In the genomic region with DNA sequence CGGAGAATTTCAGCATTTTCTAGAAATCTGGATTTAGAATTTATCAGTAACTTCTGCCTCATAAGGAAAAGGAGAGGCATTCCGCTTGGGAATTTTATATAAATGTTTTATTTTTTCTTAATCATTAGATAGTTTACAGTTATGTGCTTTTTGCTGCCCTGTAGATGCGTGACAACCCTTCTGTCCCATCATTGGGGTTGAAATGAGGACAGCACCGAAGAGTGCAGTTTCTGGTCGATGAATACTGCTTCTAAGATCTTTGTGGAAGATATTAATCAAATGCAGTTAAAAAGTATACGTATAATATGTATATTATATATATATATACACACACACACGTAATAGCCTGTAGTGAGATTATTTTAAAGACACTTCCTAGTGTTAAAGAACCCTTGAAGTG, we compare ENCODE assay signal across 8 cellular contexts. TPM values are rescaled to one million over a fixed set of nuclear protein-coding genes. Genes with fewer than 3 reads are reported as not detected.
DNase-seq lines count a peak whose midpoint lies in the region; ATAC-seq, FAIRE-seq and TF ChIP-seq lines count a peak whose summit lies in the region.

No MANE protein-coding gene starts in this region.

- H3K9ac ChIP-seq in keratinocyte (ENCODE audit: control insufficient read depth, extremely low read depth, insufficient read depth, low read length) = peak overlapping the region; percentile 98

- peaks cover 4% of the 10 kb centered on the region for H4K20me1 ChIP-seq in keratinocyte (ENCODE audit: control insufficient read depth, extremely low read depth, insufficient read depth, low read length)

- peaks cover 3% of the 10 kb centered on the region for H3K9me3 ChIP-seq in keratinocyte (ENCODE audit: control insufficient read depth, low read depth, low read length)
- H3K9me3 ChIP-seq in thoracic aorta = no peaks in the 10 kb centered on the region

- H3K4me3 ChIP-seq in keratinocyte (ENCODE audit: control insufficient read depth in 2 of 3, extremely low read depth in 1 of 3, insufficient read depth in 2 of 3, low read depth in 1 of 3, low read length in 3 of 3) = peak overlapping the region; percentile 52 to 93 (median 84)
- H3K4me3 ChIP-seq in thoracic aorta = peak overlapping the region; percentile 77

- peak overlapping the region; percentile 74 for H3K4me2 ChIP-seq in keratinocyte (ENCODE audit: control insufficient read depth, extremely low read depth, insufficient read depth, low read depth, low read length)

- H3K27me3 Mint-ChIP-seq in activated T-helper 17 cell treated with anti-CD3 and anti-CD28 coated beads, Interleukin-2, amount 50 U/mL, for 72 hours = no peaks in the 10 kb centered on the region

- H3K27ac ChIP-seq in keratinocyte (ENCODE audit: control insufficient read depth, insufficient read depth, low read length) (peak overlapping the region; percentile 76), thoracic aorta (no peak overlapping the region)

- H3K4me1 ChIP-seq in keratinocyte (ENCODE audit: control insufficient read depth, extremely low read depth, insufficient read depth, low read length) = peaks cover 22% of the 10 kb centered on the region
- H3K4me1 ChIP-seq in thoracic aorta (ENCODE audit: control insufficient read depth in 1 of 2, low read depth in 2 of 2) = peaks cover 14 to 33% of the 10 kb centered on the region in 2 donors

- peaks cover 83% of the 10 kb centered on the region for H3K36me3 Mint-ChIP-seq in activated T-helper 17 cell treated with anti-CD3 and anti-CD28 coated beads, Interleukin-2, amount 50 U/mL, for 72 hours (ENCODE audit: low read depth)

- no peak for FAIRE-seq in keratinocyte (lab: Jason Lieb, UNC)
- no peak for FAIRE-seq in GM12891 (lab: Jason Lieb, UNC)

- H3K79me2 ChIP-seq in keratinocyte (ENCODE audit: control insufficient read depth, insufficient read depth, low read length) = peaks cover 54% of the 10 kb centered on the region

- no peak for ATAC-seq in activated T-helper 17 cell treated with anti-CD3 and anti-CD28 coated beads, Interleukin-2, amount 50 U/mL, for 72 hours (replicated peaks)
- ATAC-seq in thoracic aorta (ENCODE audit: insufficient number of reproducible peaks, low FRiP score, low read depth) (no peak), GM18858 (IDR thresholded peaks at IDR 0.05; ENCODE audit: unreplicated experiment) (no peak), GM18498 (IDR thresholded peaks at IDR 0.05; ENCODE audit: unreplicated experiment) (no peak)

- peak overlapping the region; percentile 98 for H3K27ac Mint-ChIP-seq in activated T-helper 17 cell treated with anti-CD3 and anti-CD28 coated beads, Interleukin-2, amount 50 U/mL, for 72 hours

- H3K9me1 ChIP-seq in keratinocyte (ENCODE audit: control insufficient read depth, extremely low read depth, insufficient read depth, low read length) = no peaks in the 10 kb centered on the region

- H3K4me1 Mint-ChIP-seq in activated T-helper 17 cell treated with anti-CD3 and anti-CD28 coated beads, Interleukin-2, amount 50 U/mL, for 72 hours = peaks cover 28% of the 10 kb centered on the region

- no peak overlapping the region for H2AFZ ChIP-seq in keratinocyte (ENCODE audit: control insufficient read depth, low read length)

- H3K9me3 Mint-ChIP-seq in activated T-helper 17 cell treated with anti-CD3 and anti-CD28 coated beads, Interleukin-2, amount 50 U/mL, for 72 hours = peaks cover 2% of the 10 kb centered on the region

- no peak for TF ChIP-seq CTCF in keratinocyte (optimal IDR thresholded peaks at IDR 0.05 in 1 of 3, IDR thresholded peaks at IDR 0.05 in 1 of 3, conservative IDR thresholded peaks at IDR 0.05 in 1 of 3; ENCODE audit: extremely low read depth in 1 of 3, insufficient read depth in 2 of 3, low read length in 3 of 3)
- TF ChIP-seq CTCF in thoracic aorta (IDR thresholded peaks at IDR 0.05) = no peak

- dilution Hi-C loops in keratinocyte (cut with MboI; ENCODE audit: extremely low pct_ligation_motif_present, low sequenced_read_pairs) = no loop called here

- no peak for TF ChIP-seq POLR2A in GM12891 (IDR thresholded peaks at IDR 0.05; ENCODE audit: low read depth, low read length)

- H3K27me3 ChIP-seq in keratinocyte (ENCODE audit: control insufficient read depth, extremely low read depth, insufficient read depth, low read length) (no peaks in the 10 kb centered on the region), thoracic aorta (replicated peaks; ENCODE audit: insufficient read depth) (no peaks in the 10 kb centered on the region)

- H3K36me3 ChIP-seq in keratinocyte (ENCODE audit: control insufficient read depth in 2 of 2, extremely low read depth in 1 of 2, insufficient read depth in 2 of 2, low read length in 2 of 2) (no peaks in the 10 kb centered on the region), thoracic aorta (no peaks in the 10 kb centered on the region)

- peak overlapping the region; percentile 90 for H3K4me3 Mint-ChIP-seq in activated T-helper 17 cell treated with anti-CD3 and anti-CD28 coated beads, Interleukin-2, amount 50 U/mL, for 72 hours

- peak; percentile 31 for DNase-seq in activated naive CD4-positive, alpha-beta T cell treated with Interleukin-2 at 50 U/mL for 16 hours
- DNase-seq in activated naive CD4-positive, alpha-beta T cell treated with anti-CD3 and anti-CD28 coated beads, Interleukin-2, amount 50 U/mL, for 16 hours = no peak
- DNase-seq in keratinocyte (ENCODE audit: low read depth, low spot score) (no peak), thoracic aorta (ENCODE audit: low spot score) (no peak), GM12891 (ENCODE audit: insufficient read length, low spot score) (no peak)

TF ChIP-seq in GM12891, 5 proteins besides CTCF, POLR2A, EP300 and RAD21:
- TF ChIP-seq TAF1 (IDR thresholded peaks at IDR 0.05; ENCODE audit: low read depth, low read length) (no peak), POLR2AphosphoS5 (IDR thresholded peaks at IDR 0.05; ENCODE audit: low read depth, low read length) (no peak), SPI1 (IDR thresholded peaks at IDR 0.05; ENCODE audit: low read depth, low read length) (no peak), POU2F2 (IDR thresholded peaks at IDR 0.05; ENCODE audit: low read depth, low read length) (no peak), PAX5 (IDR thresholded peaks at IDR 0.05; ENCODE audit: insufficient read depth, low read length, severe bottlenecking) (no peak)

RNA-seq across cellular contexts. Expression of a gene that starts 1.5 kb away (rescaled TPM):
- total RNA-seq in activated T-helper 17 cell treated with anti-CD3 and anti-CD28 coated beads, Interleukin-2, amount 50 U/mL, for 72 hours = 100 to 1,000 TPM; 238 to 481 TPM
- 20.8 to 38.0 TPM (median 32.0 TPM) in 3 replicates for polyA plus RNA-seq in keratinocyte
- polyA plus RNA-seq in keratinocyte (2011; ENCODE audit: low read depth) = 22.9 TPM
- polyA plus RNA-seq in keratinocyte (2011; cell fraction: cytosol; rRNA removed) = 15.8 and 28.1 TPM in 2 replicates
- 34.6 and 43.1 TPM in 2 replicates for polyA plus RNA-seq in keratinocyte (2011; cell fraction: nucleus; rRNA removed)
- polyA plus RNA-seq in keratinocyte (2012; ENCODE audit: low replicate concordance) = 22.6 and 24.3 TPM in 2 replicates
- 15.1 to 49.2 TPM (median 16.9 TPM) in 3 replicates for polyA minus RNA-seq in keratinocyte
- polyA minus RNA-seq in keratinocyte (2011; cell fraction: cytosol; rRNA and poly(A)+ RNA removed) = 11.5 TPM
- polyA minus RNA-seq in keratinocyte (2011; cell fraction: nucleus; rRNA and poly(A)+ RNA removed) = 26.4 and 50.3 TPM in 2 replicates
- 10 to 100 TPM; 63.4 to 82.6 TPM for total RNA-seq in thoracic aorta
- polyA plus RNA-seq in GM12891 (2012; ENCODE audit: low read depth, missing spikeins) = 30.5 TPM
